In genomic region chr13:41133951-41134350, GRCh38 we compare ENCODE assay signal across 13 cellular contexts. TPM values are rescaled to one million over a fixed set of nuclear protein-coding genes. Genes with fewer than 3 reads are reported as not detected.
DNase-seq lines count a peak whose midpoint lies in the region; ATAC-seq, FAIRE-seq and TF ChIP-seq lines count a peak whose summit lies in the region.
"Had no signal": no experiment of that assay in that cellular context is flagged by ENCODE, and none has a peak within 500 bp of the region (broad histone marks: within the 10 kb centered on the region; RNA-seq: fewer than 3 reads in every experiment).

No MANE protein-coding gene starts in this region.

- TF ChIP-seq RAD21 in GM12878 (IDR thresholded peaks at IDR 0.05; ENCODE audit: insufficient read depth, low read depth, low read length) (no peak), neural cell (conservative IDR thresholded peaks at IDR 0.05) (no peak)

- 84% methylated on average over 6 of the region's 6 CpGs for WGBS in GM12878 (ENCODE audit: insufficient coverage, insufficient replicate concordance, low lambda C conversion rate, missing lambda C conversion rate)
- 90% methylated on average over 6 of the region's 6 CpGs for WGBS in right cardiac atrium

- peaks cover 2% of the 10 kb centered on the region for H3K9me3 Mint-ChIP-seq in Calu3 (ENCODE audit: low read depth, unreplicated experiment)

- H3K9ac ChIP-seq in KMS-11 (no peak overlapping the region), GM12878 (ENCODE audit: control insufficient read depth, insufficient read depth, low read length) (no peak overlapping the region), neural cell (ENCODE audit: low read length) (no peak overlapping the region)

- H3K4me1 ChIP-seq in KMS-11 (ENCODE audit: low read depth, poor library complexity, severe bottlenecking) (peaks cover 14% of the 10 kb centered on the region), GM12878 (ENCODE audit: control insufficient read depth, insufficient read depth, low read length) (peaks cover 11% of the 10 kb centered on the region), right cardiac atrium (ENCODE audit: control insufficient read depth, insufficient read depth, low read length) (peaks cover 9% of the 10 kb centered on the region)

- CTCF ChIA-PET in Calu3 (lab: Charles Lee) (no interaction called here), GM12878 (lab: Yijun Ruan, JAX) (interaction anchor here (0.6 kb wide), 1 partner anchor 117 kb away, joined by 3 read pairs; no protein-coding TSS in a partner anchor)

- H3K79me2 ChIP-seq in KMS-11 (ENCODE audit: insufficient read depth, low read depth) (peaks cover 10% of the 10 kb centered on the region; the same call in 1 of the 2 replicates), GM12878 (ENCODE audit: control insufficient read depth, insufficient read depth, low read length) (peaks cover 35% of the 10 kb centered on the region), neural cell (replicated peaks; ENCODE audit: insufficient read depth, low read length) (peaks cover 19% of the 10 kb centered on the region)

- peaks cover 28% of the 10 kb centered on the region for H3K36me3 Mint-ChIP-seq in Calu3 (ENCODE audit: insufficient read depth, unreplicated experiment)

- no peaks in the 10 kb centered on the region for H3F3A ChIP-seq in neural cell (ENCODE audit: insufficient read depth, low read length, poor library complexity, severe bottlenecking)

- H3K36me3 ChIP-seq in KMS-11 (ENCODE audit: insufficient read depth) = no peaks in the 10 kb centered on the region
- H3K36me3 ChIP-seq in GM12878 (ENCODE audit: control insufficient read depth in 2 of 2, insufficient read depth in 2 of 2, low read length in 1 of 2) = no peaks in the 10 kb centered on the region
- peaks cover 7% of the 10 kb centered on the region for H3K36me3 ChIP-seq in neural cell (ENCODE audit: insufficient read depth, low read length)
- H3K36me3 ChIP-seq: thoracic aorta had no signal

- no peaks in the 10 kb centered on the region for H3K27me3 Mint-ChIP-seq in Calu3 (ENCODE audit: unreplicated experiment)

- RAD21 ChIA-PET in GM12878 (lab: Charles Lee; ENCODE audit: unreplicated experiment) = no interaction called here

- no peaks in the 10 kb centered on the region for H3K9me2 ChIP-seq in neural cell (ENCODE audit: insufficient read depth, low read length)

- POLR2A ChIA-PET in GM12878 (lab: Charles Lee) = no interaction called here

- SMC1A ChIA-PET in GM12878 (lab: Charles Lee; ENCODE audit: uncharacterized antibody, unreplicated experiment) = no interaction called here

- TF ChIP-seq CTCF in Calu3 (IDR thresholded peaks at IDR 0.05; ENCODE audit: unreplicated experiment) (no peak), KMS-11 (conservative IDR thresholded peaks at IDR 0.05; ENCODE audit: low read depth, low read length) (no peak), GM12878 (IDR thresholded peaks at IDR 0.05 in 2 of 3, conservative IDR thresholded peaks at IDR 0.05 in 1 of 3; ENCODE audit: control insufficient read depth in 2 of 3, extremely low read depth in 1 of 3, insufficient read depth in 1 of 3, low read depth in 3 of 3, low read length in 3 of 3) (no peak), neural cell (IDR thresholded peaks at IDR 0.05; ENCODE audit: poor library complexity, severe bottlenecking) (no peak)

- FAIRE-seq in GM12878 (lab: Jason Lieb, UNC) = no peak
- FAIRE-seq: islet of Langerhans had no signal

- H3K27ac ChIP-seq in KMS-11 = no peak overlapping the region
- no peak overlapping the region for H3K27ac ChIP-seq in GM12878 (ENCODE audit: control insufficient read depth, insufficient read depth)
- no peak overlapping the region for H3K27ac ChIP-seq in neural cell (ENCODE audit: low read length)
- no peak overlapping the region for H3K27ac ChIP-seq in right cardiac atrium (ENCODE audit: low read length)
- H3K27ac ChIP-seq: thoracic aorta had no signal

- no peak for TF ChIP-seq EP300 in GM12878 (IDR thresholded peaks at IDR 0.05; ENCODE audit: borderline replicate concordance in 1 of 2, control insufficient read depth in 1 of 2, low read depth in 2 of 2, low read length in 2 of 2)
- TF ChIP-seq EP300 in neural cell (conservative IDR thresholded peaks at IDR 0.05; ENCODE audit: poor library complexity, severe bottlenecking) = no peak

- H4K20me1 ChIP-seq in KMS-11 (ENCODE audit: insufficient read depth) (no peaks in the 10 kb centered on the region), GM12878 (ENCODE audit: control insufficient read depth, insufficient read depth) (no peaks in the 10 kb centered on the region), neural cell (ENCODE audit: insufficient read depth) (no peaks in the 10 kb centered on the region)

- intact Hi-C loops in Calu3 (cut with micrococcal nuclease; ENCODE audit: unreplicated experiment) (loop anchor here (2.0 kb wide), 1 partner anchor 61 kb away; the partner anchor contains the start of gene KBTBD7), GM12878 (cut with micrococcal nuclease; ENCODE audit: unreplicated experiment) (loop anchor here (2.0 to 10.0 kb wide), 3 partner anchors 73 to 178 kb away; partner anchors contain the start of genes NAA16 and WBP4), right cardiac atrium (cut with DNase I) (loop anchor here (5.0 to 10.0 kb wide), 2 partner anchors 58 to 61 kb away; partner anchors contain the start of gene KBTBD7 (in 4 of the 4))

- H3K4me3 ChIP-seq in KMS-11 (IDR thresholded peaks at IDR 0.05; ENCODE audit: insufficient read depth, low read depth, low read length) = no peak overlapping the region
- H3K4me3 ChIP-seq in GM12878 = no peak overlapping the region
- H3K4me3 ChIP-seq in neural cell (ENCODE audit: low read length) = peak overlapping the region; percentile 71
- H3K4me3 ChIP-seq in right cardiac atrium (ENCODE audit: low read length) = no peak overlapping the region

- H3K27me3 ChIP-seq in KMS-11 (ENCODE audit: insufficient read depth, low read depth) (no peaks in the 10 kb centered on the region), GM12878 (replicated peaks in 1 of 2; ENCODE audit: control insufficient read depth in 2 of 2, insufficient read depth in 2 of 2, low read length in 1 of 2) (no peaks in the 10 kb centered on the region), neural cell (ENCODE audit: insufficient read depth, low read depth, low read length) (no peaks in the 10 kb centered on the region), right cardiac atrium (ENCODE audit: control insufficient read depth, insufficient read depth) (no peaks in the 10 kb centered on the region)

- H3K9me3 ChIP-seq in GM12878 (replicated peaks; ENCODE audit: control insufficient read depth, insufficient read depth, low read length) (no peaks in the 10 kb centered on the region), neural cell (ENCODE audit: low read length) (no peaks in the 10 kb centered on the region), right cardiac atrium (ENCODE audit: control insufficient read depth, low read length) (no peaks in the 10 kb centered on the region)
- H3K9me3 ChIP-seq: thoracic aorta had no signal

- H3K4me2 ChIP-seq in KMS-11 (peak overlapping the region; percentile 75; the same call in 1 of the 2 replicates), GM12878 (ENCODE audit: control insufficient read depth, insufficient read depth) (peak overlapping the region; percentile 83), neural cell (ENCODE audit: low read length) (peak overlapping the region; percentile 98)

- peak overlapping the region; percentile 12 for H3K27ac Mint-ChIP-seq in Calu3 (ENCODE audit: unreplicated experiment)

- in situ Hi-C loops in GM12878 (cut with MboI) = loop anchor here (5.0 kb wide), 1 partner anchor 58 kb away; the partner anchor contains the start of gene KBTBD7

- no peak for DNase-seq in Calu3
- DNase-seq in GM12878 (ENCODE audit: low read depth, low spot score) = no peak
- DNase-seq in germinal center (ENCODE audit: low spot score) = no peak
- DNase-seq in right cardiac atrium = no peak
- DNase-seq: activated CD4-positive, alpha-beta T cell treated with anti-CD3 and anti-CD28 coated beads for 4 hours; NCI-H345; posterior cingulate gyrus had no signal

- H2AFZ ChIP-seq in KMS-11 (ENCODE audit: low read depth) = no peak overlapping the region
- no peak overlapping the region for H2AFZ ChIP-seq in GM12878 (ENCODE audit: control insufficient read depth, low read depth, low read length)
- no peak overlapping the region for H2AFZ ChIP-seq in neural cell (ENCODE audit: low read depth, low read length)

- BruUV-seq in Calu3 (replicated peaks; lab: Mats Ljungman, UMichigan) = no TSS peak
- BruUV-seq in GM12878 (replicated peaks; lab: Mats Ljungman, UMichigan) = no TSS peak

- no peak for TF ChIP-seq POLR2A in GM12878 (IDR thresholded peaks at IDR 0.05; ENCODE audit: low read depth, low read length)

- peaks cover 52% of the 10 kb centered on the region for H3K4me1 Mint-ChIP-seq in Calu3 (ENCODE audit: low read depth, unreplicated experiment)

- peak overlapping the region; percentile 92 for H3K4me3 Mint-ChIP-seq in Calu3 (ENCODE audit: low read depth, unreplicated experiment)

- ATAC-seq in GM12878 = no peak
- ATAC-seq in right cardiac atrium = no peak
- no peak for ATAC-seq in GM18870 (IDR thresholded peaks at IDR 0.05; ENCODE audit: unreplicated experiment)
- ATAC-seq: Right ventricle myocardium inferior had no signal

TF ChIP-seq in GM12878, 131 proteins besides CTCF, POLR2A, EP300 and RAD21 (continues in another document):
- no peak for TF ChIP-seq JUND (IDR thresholded peaks at IDR 0.05; ENCODE audit: low read depth, low read length)

TF ChIP-seq in neural cell, 6 proteins besides CTCF, POLR2A, EP300 and RAD21 (continues in another document):
- TF ChIP-seq POLR2AphosphoS5 (IDR thresholded peaks at IDR 0.05) (no peak), MXI1 (conservative IDR thresholded peaks at IDR 0.05; ENCODE audit: poor library complexity, severe bottlenecking) (no peak)

RNA-seq across cellular contexts. Expression of gene KBTBD6, which starts 1.3 kb away (rescaled TPM):
- 6.6 and 6.9 TPM in 2 replicates for total RNA-seq in Calu3 (2022)
- total RNA-seq in GM12878 (2013; cell fraction: nucleolus; rRNA removed) = 5.6 and 6.7 TPM in 2 replicates
- total RNA-seq in GM12878 (2014; rRNA removed) = 4.9 and 5.3 TPM in 2 replicates
- total RNA-seq in GM12878 (2014; rRNA removed; fragmentation: Illumina TruSeq; extraction: Trizol) = 4.1 and 4.6 TPM in 2 replicates
- total RNA-seq in GM12878 (2021) = 4.9 and 5.0 TPM in 2 replicates
- 1.3 TPM for polyA plus RNA-seq in GM12878 (2011; ENCODE audit: low read depth)
- 3.6 and 3.7 TPM in 2 replicates for polyA plus RNA-seq in GM12878 (2011; rRNA removed)
- polyA plus RNA-seq in GM12878 (2011; cell fraction: cytosol; rRNA removed) = 3.4 and 3.5 TPM in 2 replicates
- polyA plus RNA-seq in GM12878 (2011; cell fraction: nucleus; rRNA removed) = 2.0 and 2.5 TPM in 2 replicates
- polyA plus RNA-seq in GM12878 (2012) = 1.5 and 2.7 TPM in 2 replicates
- 3.6 and 4.5 TPM in 2 replicates for polyA plus RNA-seq in GM12878 (2014; fragmentation: Illumina TruSeq; extraction: Trizol)
- 1 to 10 TPM; 1.9 to 2.4 TPM for polyA plus RNA-seq in GM12878 (2014; fragmentation: Nextera tagmentation; extraction: Ambion mirVana)
- 3.1 and 3.2 TPM in 2 replicates for polyA plus RNA-seq in GM12878 (2014; rRNA removed)
- 1 to 10 TPM; 3.9 to 5.3 TPM for polyA plus RNA-seq in GM12878 (2016; fragmentation: Nextera tagmentation; extraction: Ambion mirVana)
- 9.2 and 9.3 TPM in 2 replicates for polyA minus RNA-seq in GM12878 (2011; rRNA and poly(A)+ RNA removed)
- 2.4 and 3.0 TPM in 2 replicates for polyA minus RNA-seq in GM12878 (2011; cell fraction: cytosol; rRNA and poly(A)+ RNA removed)
- 4.0 and 6.3 TPM in 2 replicates for polyA minus RNA-seq in GM12878 (2011; cell fraction: nucleus; rRNA and poly(A)+ RNA removed)
- polyA plus RNA-seq in neural cell = 29.7 and 31.8 TPM in 2 replicates
- 76.2 and 82.8 TPM in 2 replicates for polyA minus RNA-seq in neural cell
- total RNA-seq in right cardiac atrium = 10 to 100 TPM in 3 of 4 donors, 1 to 10 TPM in 1; 8.7 to 15.7 (median 14.2) TPM
- 6.6 TPM for polyA plus RNA-seq in right cardiac atrium
